In the genomic region with DNA sequence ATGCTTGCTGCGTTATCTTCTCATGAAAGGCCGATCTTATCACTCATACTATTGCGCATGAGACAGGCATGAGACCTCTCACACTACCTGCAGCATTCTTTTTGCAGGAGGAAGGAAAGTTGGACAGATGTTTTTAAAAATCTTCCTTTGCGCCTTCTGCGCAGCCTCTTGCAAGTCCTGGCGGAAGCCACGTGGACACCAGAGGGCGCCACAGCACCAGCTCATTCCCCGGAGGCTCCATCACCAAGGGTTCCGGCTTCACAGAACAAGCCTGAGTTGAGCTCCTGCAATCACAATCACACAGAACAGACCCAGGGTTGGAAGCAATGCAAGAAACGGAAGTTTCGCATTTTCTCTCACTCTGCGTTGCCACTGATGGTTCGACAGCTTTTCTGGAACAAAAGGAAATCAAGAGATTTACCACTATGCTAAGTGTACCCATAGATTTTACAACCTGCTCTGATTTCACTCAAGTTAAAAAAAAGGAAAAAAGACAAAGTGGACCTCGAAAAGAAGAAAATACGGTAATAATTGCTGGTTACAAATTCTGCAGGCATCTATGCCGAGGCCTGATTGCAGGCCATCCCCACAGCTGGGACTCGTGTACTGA, we compare ENCODE assay signal across 8 cellular contexts.
DNase-seq lines count a peak whose midpoint lies in the region; TF ChIP-seq lines count a peak whose summit lies in the region.

No MANE protein-coding gene starts in this region.

- no peaks in the 10 kb centered on the region for H3K9me2 ChIP-seq in OCI-LY1 (ENCODE audit: low read depth, low read length)

- H3K36me3 ChIP-seq in OCI-LY1 (ENCODE audit: insufficient read depth, low read length) = no peaks in the 10 kb centered on the region

- no peak overlapping the region for H2AFZ ChIP-seq in OCI-LY1 (ENCODE audit: low read length)

- peak; percentile 97 for DNase-seq in Ammon's horn (ENCODE audit: low spot score)
- DNase-seq in GM19240 (ENCODE audit: insufficient read length, low spot score) = peak; percentile 53
- DNase-seq in HL-60 (ENCODE audit: low read depth in 1 of 2, low spot score in 1 of 2) = peak; percentile 42 to 81
- DNase-seq in activated T-cell treated with anti-CD3 and anti-CD28 coated beads for 24 hours (ENCODE audit: low read depth) = peak; percentile 73
- DNase-seq in epithelial cell of prostate (ENCODE audit: low read depth, low spot score) = peak; percentile 34
- DNase-seq in middle frontal gyrus (ENCODE audit: extremely low spot score, low spot score) = peak; percentile 94
- peak; percentile 40 to 53 for DNase-seq in stimulated activated CD8-positive, alpha-beta memory T cell treated with anti-CD3 and anti-CD28 coated beads, Interleukin-4, amount 100 ng/mL, for 4 hours (ENCODE audit: low read depth in 2 of 2, low spot score in 1 of 2)

- no peaks in the 10 kb centered on the region for H4K20me1 ChIP-seq in OCI-LY1 (ENCODE audit: insufficient read depth, low read length)

- H3K79me2 ChIP-seq in OCI-LY1 (ENCODE audit: insufficient read depth, low read length) = no peaks in the 10 kb centered on the region

- no peak overlapping the region for H3K27ac ChIP-seq in HL-60 (replicated peaks)
- H3K27ac ChIP-seq in OCI-LY1 (ENCODE audit: low read depth, low read length, poor library complexity, severe bottlenecking) = no peak overlapping the region
- no peak overlapping the region for H3K27ac ChIP-seq in epithelial cell of prostate

- no peaks in the 10 kb centered on the region for H3K4me1 ChIP-seq in OCI-LY1 (ENCODE audit: insufficient read depth, low read length, severe bottlenecking)

- no peak overlapping the region for H3K9ac ChIP-seq in OCI-LY1 (ENCODE audit: low read length)

- no peaks in the 10 kb centered on the region for H3F3A ChIP-seq in OCI-LY1 (ENCODE audit: insufficient read depth, low read length)

- H3K4me3 ChIP-seq in HL-60 (replicated peaks; ENCODE audit: insufficient read depth, low read length) = no peak overlapping the region
- no peak overlapping the region for H3K4me3 ChIP-seq in OCI-LY1 (ENCODE audit: low read depth, low read length, poor library complexity, severe bottlenecking)

- no peaks in the 10 kb centered on the region for H3K9me3 ChIP-seq in OCI-LY1 (ENCODE audit: low read length)

- TF ChIP-seq CTCF in HL-60 (IDR thresholded peaks at IDR 0.05; ENCODE audit: insufficient read depth, low read length) (peak; percentile 79), OCI-LY1 (IDR thresholded peaks at IDR 0.05; ENCODE audit: low read length) (peak; percentile 90)

- H3K4me2 ChIP-seq in OCI-LY1 (ENCODE audit: low read length) = no peak overlapping the region

- H3K27me3 ChIP-seq in HL-60 (ENCODE audit: insufficient read depth, poor library complexity, severe bottlenecking) (no peaks in the 10 kb centered on the region), OCI-LY1 (ENCODE audit: insufficient read depth, low read length) (no peaks in the 10 kb centered on the region)

Comparison
In these comparisons a context has a peak if more than half of its experiments do, and no peak if none do; other contexts are left out.
1. DNase-seq: peak in every context shown above with its lines; median percentile 97 in Ammon's horn; 94 in middle frontal gyrus; 73 in activated T-cell treated with anti-CD3 and anti-CD28 coated beads for 24 hours; 62 in HL-60; 53 in GM19240; 46 in stimulated activated CD8-positive, alpha-beta memory T cell treated with anti-CD3 and anti-CD28 coated beads, Interleukin-4, amount 100 ng/mL, for 4 hours; 34 in epithelial cell of prostate.